Comparison of ENCODE assay signal across 8 cellular contexts in genomic region chrX:136577562-136577961, GRCh38. TPM values are rescaled to one million over a fixed set of nuclear protein-coding genes. Genes with fewer than 3 reads are reported as not detected.
DNase-seq lines count a peak whose midpoint lies in the region; ATAC-seq, FAIRE-seq and TF ChIP-seq lines count a peak whose summit lies in the region.

No MANE protein-coding gene starts in this region.

- no peaks in the 10 kb centered on the region for H3K36me3 Mint-ChIP-seq in central memory CD8-positive, alpha-beta T cell (ENCODE audit: insufficient read depth)

- H3K4me1 ChIP-seq in A549 (no peaks in the 10 kb centered on the region), HepG2 (ENCODE audit: insufficient read depth, low read length) (no peaks in the 10 kb centered on the region)

- CTCF ChIA-PET in A549 (lab: Yijun Ruan, JAX) (interaction anchor here (0.6 to 1.9 kb wide), 12 partner anchors 10 to 550 kb away, joined by 3 to 10 read pairs (median 4); partner anchors contain the start of gene HTATSF1), HepG2 (lab: Yijun Ruan, JAX; ENCODE audit: low intra/inter-chr PET ratio, low total read pairs) (no interaction called here)

- H3K4me3 Mint-ChIP-seq in central memory CD8-positive, alpha-beta T cell = no peak overlapping the region

- TF ChIP-seq EP300 in A549 (IDR thresholded peaks at IDR 0.05) (no peak), HepG2 (IDR thresholded peaks at IDR 0.05; ENCODE audit: low read depth in 2 of 2, low read length in 2 of 2) (no peak), HepG2 (CRISPR knock-in tag; IDR thresholded peaks at IDR 0.05; ENCODE audit: borderline replicate concordance) (no peak)

- intact Hi-C loops in HepG2 (cut with micrococcal nuclease; ENCODE audit: unreplicated experiment) = no loop called here

- peak; percentile 57 to 59 for TF ChIP-seq RAD21 in A549 (conservative IDR thresholded peaks at IDR 0.05 in 1 of 2, IDR thresholded peaks at IDR 0.05 in 1 of 2)
- TF ChIP-seq RAD21 in HepG2 (CRISPR knock-in tag; IDR thresholded peaks at IDR 0.05) = no peak

- no peaks in the 10 kb centered on the region for H3K79me2 ChIP-seq in HepG2 (ENCODE audit: insufficient read depth, low read length)

- no TSS peak for BruUV-seq in HepG2 (replicated peaks; lab: Mats Ljungman, UMichigan)

- TF ChIP-seq POLR2A in A549 (IDR thresholded peaks at IDR 0.05; ENCODE audit: low read length) = no peak
- TF ChIP-seq POLR2A in HepG2 (IDR thresholded peaks at IDR 0.05; ENCODE audit: insufficient read depth in 1 of 2, low read depth in 2 of 2, low read length in 2 of 2) = no peak

- H3K9ac ChIP-seq in HepG2 (ENCODE audit: insufficient read depth, low read depth, low read length) = no peak overlapping the region

- peak; percentile 95 to 99 for ATAC-seq in A549
- ATAC-seq in GM18502 (IDR thresholded peaks at IDR 0.05; ENCODE audit: poor library complexity, unreplicated experiment) = peak; percentile 95
- peak; percentile 74 for ATAC-seq in HG02970 (IDR thresholded peaks at IDR 0.05; ENCODE audit: low FRiP score, unreplicated experiment)
- peak; percentile 95 for ATAC-seq in central memory CD8-positive, alpha-beta T cell (replicated peaks; ENCODE audit: extremely low read depth, poor library complexity, severe bottlenecking)
- peak; percentile 91 for ATAC-seq in HepG2

- POLR2A ChIA-PET in A549 (lab: Yijun Ruan, JAX) = no interaction called here
- POLR2A ChIA-PET in HepG2 (lab: Yijun Ruan, JAX) = no interaction called here

- TF ChIP-seq CTCF in A549 (IDR thresholded peaks at IDR 0.05) = peak; percentile 50
- peak; percentile 61 for TF ChIP-seq CTCF in HepG2 (CRISPR knock-in tag; IDR thresholded peaks at IDR 0.05)

- H3K9me3 ChIP-seq in A549 (no peaks in the 10 kb centered on the region), HepG2 (ENCODE audit: low read length) (no peaks in the 10 kb centered on the region)

- no peaks in the 10 kb centered on the region for H3K27me3 ChIP-seq in HepG2 (ENCODE audit: control insufficient read depth in 1 of 2, insufficient read depth in 2 of 2, low read length in 2 of 2)

- DNase-seq in A549 (ENCODE audit: low read depth in 1 of 2, low spot score in 1 of 2) (peak; percentile 35 to 44), NCI-H2171 (lab: John Stamatoyannopoulos, UW) (peak; percentile 2), HepG2 (ENCODE audit: low spot score) (peak; percentile 1)
- peak; percentile 37 to 47 for DNase-seq in activated CD4-positive, alpha-beta T cell treated with anti-CD3 and anti-CD28 coated beads for 24 hours (ENCODE audit: low read depth in 2 of 2)
- peak; percentile 13 to 41 for DNase-seq in central memory CD8-positive, alpha-beta T cell (ENCODE audit: low spot score in 2 of 2)
- peak; percentile 41 for DNase-seq in stimulated activated CD8-positive, alpha-beta memory T cell treated with anti-CD3 and anti-CD28 coated beads, Interleukin-12 subunit alpha, Interleukin-12 subunit beta, amount 100 ng/mL, for 4 hours (ENCODE audit: low read depth)

- H3K4me3 ChIP-seq in A549 (no peak overlapping the region), HepG2 (replicated peaks in 1 of 3; ENCODE audit: insufficient read depth in 1 of 3, low read depth in 2 of 3, low read length in 3 of 3) (no peak overlapping the region)

- H3K9me3 Mint-ChIP-seq in central memory CD8-positive, alpha-beta T cell = no peaks in the 10 kb centered on the region

- FAIRE-seq in A549 (lab: Jason Lieb, UNC) = peak; percentile 92
- peak; percentile 92 for FAIRE-seq in HepG2 (lab: Jason Lieb, UNC)

- no peak overlapping the region for H2AFZ ChIP-seq in HepG2 (ENCODE audit: low read length)

- in situ Hi-C loops in HepG2 (cut with HindIII; ENCODE audit: extremely low pct_ligation_motif_present, low pct_unique_long_range_greater_than_20kb) = no loop called here

- H3K4me1 Mint-ChIP-seq in central memory CD8-positive, alpha-beta T cell = peaks cover 7% of the 10 kb centered on the region

- H3K27me3 Mint-ChIP-seq in central memory CD8-positive, alpha-beta T cell = no peaks in the 10 kb centered on the region

- H3K4me2 ChIP-seq in A549 (no peak overlapping the region), HepG2 (ENCODE audit: low read depth, low read length) (no peak overlapping the region)

- 0% methylated on average over 6 of the region's 6 CpGs for WGBS in A549 (ENCODE audit: missing lambda C conversion rate)
- WGBS in HepG2 (ENCODE audit: low lambda C conversion rate) = no CpG with 5 or more reads among the region's 6 CpGs

- H3K36me3 ChIP-seq in HepG2 (replicated peaks in 1 of 2; ENCODE audit: control insufficient read depth in 1 of 2, insufficient read depth in 2 of 2, low read length in 2 of 2) = no peaks in the 10 kb centered on the region

- H3K27ac ChIP-seq in A549 (no peak overlapping the region), HepG2 (ENCODE audit: extremely low read length, insufficient read depth, low read length) (no peak overlapping the region)

- H3K27ac Mint-ChIP-seq in central memory CD8-positive, alpha-beta T cell (ENCODE audit: low read depth) = no peak overlapping the region

- H4K20me1 ChIP-seq in HepG2 (ENCODE audit: insufficient read depth, low read length) = no peaks in the 10 kb centered on the region

TF ChIP-seq in A549, 52 proteins besides CTCF, POLR2A, EP300 and RAD21:
- TF ChIP-seq NFE2L2 (conservative IDR thresholded peaks at IDR 0.05; ENCODE audit: low read length) (no peak), SMC3 (IDR thresholded peaks at IDR 0.05) (peak; percentile 58)

TF ChIP-seq in HepG2, 621 proteins besides CTCF, POLR2A, EP300 and RAD21:
- peak; percentile 29; the same call in 1 of the 2 replicates for TF ChIP-seq SMC3 (IDR thresholded peaks at IDR 0.05; ENCODE audit: low read length)
- TF ChIP-seq ZNF883 (CRISPR knock-in tag; IDR thresholded peaks at IDR 0.05; ENCODE audit: not compliant biosample characterization) = no peak
- peak; percentile 43 for TF ChIP-seq STAG1 (CRISPR knock-in tag; IDR thresholded peaks at IDR 0.05)

RNA-seq across cellular contexts. Expression of gene VGLL1, which starts 45.5 kb away (rescaled TPM):
- polyA plus RNA-seq in A549 (2011; rRNA removed) (not detected in 2 replicates), A549 (2017; fragmentation: RNase III; extraction: RNeasy Plus Mini Kit Qiagen cat#74134 plus additional on column Dnase treatment) (not detected in 3 replicates), HepG2 (2011; rRNA removed) (not detected in 2 replicates)
- polyA plus RNA-seq in A549 (2012; cell fraction: cytosol; rRNA removed) = not detected in 2 replicates
- polyA plus RNA-seq in A549 (2012; cell fraction: nucleus; rRNA removed) = not detected in 2 replicates
- not detected in 2 replicates for polyA minus RNA-seq in A549 (2011; rRNA and poly(A)+ RNA removed)
- not detected in 2 replicates for total RNA-seq in HepG2 (2016; rRNA removed; fragmentation: Illumina TruSeq; extraction: Trizol)
- not detected in 2 replicates for total RNA-seq in HepG2 (2016; cell fraction: cytosol; rRNA removed; fragmentation: Illumina TruSeq; extraction: Trizol; ENCODE audit: low read depth)
- not detected in 2 replicates for total RNA-seq in HepG2 (2016; cell fraction: insoluble cytoplasmic fraction; rRNA removed; fragmentation: Illumina TruSeq; extraction: Trizol)
- total RNA-seq in HepG2 (2016; cell fraction: membrane; rRNA removed; fragmentation: Illumina TruSeq; extraction: Trizol) = not detected in 2 replicates
- total RNA-seq in HepG2 (2016; cell fraction: nucleus; rRNA removed; fragmentation: Illumina TruSeq; extraction: Trizol) = not detected in 2 replicates
- polyA plus RNA-seq in HepG2 (2011; cell fraction: cytosol; rRNA removed) = not detected in 2 replicates
- not detected in 2 replicates for polyA plus RNA-seq in HepG2 (2011; cell fraction: nucleus; rRNA removed)
- polyA plus RNA-seq in HepG2 (2012) = not detected in 2 replicates
- not detected in 2 replicates for polyA plus RNA-seq in HepG2 (2016; cell fraction: cytosol; fragmentation: Illumina TruSeq; extraction: Trizol; ENCODE audit: low read depth)
- not detected in 2 replicates for polyA plus RNA-seq in HepG2 (2016; cell fraction: insoluble cytoplasmic fraction; fragmentation: Illumina TruSeq; extraction: Trizol; ENCODE audit: low read depth)
- not detected in 2 replicates for polyA plus RNA-seq in HepG2 (2016; cell fraction: membrane; fragmentation: Illumina TruSeq; extraction: Trizol; ENCODE audit: low read depth)
- polyA plus RNA-seq in HepG2 (2016; cell fraction: nucleus; fragmentation: Illumina TruSeq; extraction: Trizol; ENCODE audit: insufficient read depth, low read depth) = not detected in 2 replicates
- polyA minus RNA-seq in HepG2 (2011; rRNA and poly(A)+ RNA removed; ENCODE audit: low replicate concordance) = not detected in 2 replicates
- polyA minus RNA-seq in HepG2 (2011; cell fraction: cytosol; rRNA and poly(A)+ RNA removed) = not detected in 2 replicates
- not detected in 2 replicates for polyA minus RNA-seq in HepG2 (2011; cell fraction: nucleus; rRNA and poly(A)+ RNA removed)

Comparison
In these comparisons a context has a peak if more than half of its experiments do, and no peak if none do; other contexts are left out.
1. Of the 38 proteins assayed by ChIP-seq in both HepG2 and A549: peak only in HepG2: none; only in A549: RAD21; in both: CTCF and SMC3; in neither: 35.